ENCODE assay signal across 1 cellular context in genomic region chr18:79987566-79987965, GRCh38.
A peak's percentile ranks its signal among the peaks of the same experiment; 100 is the strongest.
TF ChIP-seq lines count a peak whose summit lies in the region.

No MANE protein-coding gene starts in this region.

TF ChIP-seq in K562, 482 proteins besides CTCF, POLR2A, EP300 and RAD21:
- TF ChIP-seq MEF2A (IDR thresholded peaks at IDR 0.05; ENCODE audit: control insufficient read depth, low read depth, low read length) (no peak), SRF (CRISPR knock-in tag; IDR thresholded peaks at IDR 0.05) (no peak), SIN3A (IDR thresholded peaks at IDR 0.05; ENCODE audit: borderline replicate concordance in 2 of 2, control insufficient read depth in 1 of 2, low read depth in 2 of 2, low read length in 2 of 2) (0 out of 4 replicates have a peak, but pooled peaks of 1 of the 2 experiments have one; percentile 4), MNT (conservative IDR thresholded peaks at IDR 0.05) (0 out of 4 replicates have a peak, but pooled peaks have one; percentile 16 to 21)
